In the genomic region with DNA sequence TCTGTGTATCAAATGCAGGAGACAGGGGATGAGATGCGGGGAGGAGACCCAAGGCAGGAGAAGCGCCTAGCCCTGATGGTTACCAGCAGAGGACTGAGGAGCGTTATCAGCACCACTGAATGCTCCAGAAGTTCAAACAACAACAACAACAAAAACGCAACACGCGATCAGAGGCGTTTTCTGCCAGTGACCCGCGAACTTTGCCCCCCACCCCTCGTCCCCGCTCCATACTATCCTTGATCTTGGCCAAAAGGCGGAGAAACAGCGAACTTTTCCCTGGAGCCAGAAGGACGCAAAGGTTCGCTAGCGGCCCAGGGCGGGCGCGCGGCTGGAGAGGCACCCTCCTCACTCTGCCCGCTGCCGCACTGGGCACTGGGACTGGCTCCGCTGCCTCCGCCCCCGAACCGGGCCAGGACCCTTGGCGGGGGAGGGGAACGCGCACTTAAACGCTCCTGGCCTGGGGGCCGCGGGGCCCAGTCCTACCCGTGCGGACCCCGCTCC, we compare ENCODE assay signal across 8 cellular contexts. TPM values are rescaled to one million over a fixed set of nuclear protein-coding genes. Genes with fewer than 3 reads are reported as not detected.
A peak's percentile ranks its signal among the peaks of the same experiment; 100 is the strongest.
DNase-seq lines count a peak whose midpoint lies in the region; ATAC-seq and TF ChIP-seq lines count a peak whose summit lies in the region.

No MANE protein-coding gene starts in this region.

- dilution Hi-C loops in IMR-90 (cut with HindIII; ENCODE audit: low sequenced_read_pairs, unreplicated experiment): no loop called here

- H3K4me3 ChIP-seq in A673 (ENCODE audit: low read depth, low read length, poor library complexity, severe bottlenecking) (peak overlapping the region; percentile 45), IMR-90 (ENCODE audit: insufficient read depth, low read depth, low read length) (peak overlapping the region; percentile 50), endocrine pancreas (ENCODE audit: control insufficient read depth, insufficient read depth, low read length) (peak overlapping the region; percentile 59), mononuclear cell (ENCODE audit: low read length) (peak overlapping the region; percentile 52)

- peak overlapping the region; percentile 89 for H2AFZ ChIP-seq in IMR-90 (replicated peaks; ENCODE audit: low read length, poor library complexity)

- no peaks in the 10 kb centered on the region for H4K20me1 ChIP-seq in IMR-90 (ENCODE audit: insufficient read depth, low read length)

- H3K36me3 ChIP-seq in A673 (ENCODE audit: insufficient read depth, low read length, poor library complexity, severe bottlenecking): no peaks in the 10 kb centered on the region
- no peaks in the 10 kb centered on the region for H3K36me3 ChIP-seq in IMR-90 (ENCODE audit: control insufficient read depth, insufficient read depth, low read length)
- no peaks in the 10 kb centered on the region for H3K36me3 ChIP-seq in endocrine pancreas (ENCODE audit: control insufficient read depth, insufficient read depth, low read length)

- H3K18ac ChIP-seq in IMR-90 (ENCODE audit: low read depth, low read length): no peak overlapping the region

- intact Hi-C loops in A673 (cut with micrococcal nuclease; ENCODE audit: unreplicated experiment) (no loop called here), IMR-90 (cut with micrococcal nuclease) (loop anchor here (10.0 kb wide), 2 partner anchors 216 to 264 kb away; no protein-coding TSS in a partner anchor)

- H3K4me2 ChIP-seq in IMR-90 (ENCODE audit: low read depth, low read length): peak overlapping the region; percentile 64

- TF ChIP-seq CTCF in A673 (conservative IDR thresholded peaks at IDR 0.05; ENCODE audit: low read depth, low read length) (no peak), IMR-90 (conservative IDR thresholded peaks at IDR 0.05; ENCODE audit: low read depth, low read length) (no peak)

- H2AK5ac ChIP-seq in IMR-90 (ENCODE audit: low read depth, low read length): no peak overlapping the region

- ATAC-seq in IMR-90 (ENCODE audit: low read depth) (peak; percentile 28; the same call in 1 of the 2 replicates), GM21367 (IDR thresholded peaks at IDR 0.05; ENCODE audit: unreplicated experiment) (no peak), GM19397 (IDR thresholded peaks at IDR 0.05; ENCODE audit: unreplicated experiment) (no peak), GM18519 (IDR thresholded peaks at IDR 0.05; ENCODE audit: low FRiP score, unreplicated experiment) (no peak), GM19035 (IDR thresholded peaks at IDR 0.05; ENCODE audit: unreplicated experiment) (no peak)

- POLR2A ChIA-PET in A673 (lab: Charles Lee; ENCODE audit: low non-redundant PET) (no interaction called here), IMR-90 (lab: Charles Lee; ENCODE audit: unreplicated experiment) (no interaction called here)

- TF ChIP-seq RAD21 in IMR-90 (IDR thresholded peaks at IDR 0.05; ENCODE audit: low read length): no peak

- peak overlapping the region; percentile 12 for H3K9ac ChIP-seq in IMR-90 (ENCODE audit: low read depth, low read length)
- peak overlapping the region; percentile 69 for H3K9ac ChIP-seq in endocrine pancreas (ENCODE audit: control insufficient read depth, insufficient read depth, low read length)

- no peak overlapping the region for H2BK5ac ChIP-seq in IMR-90 (ENCODE audit: low read depth, low read length, poor library complexity, severe bottlenecking)

- H4K91ac ChIP-seq in IMR-90 (ENCODE audit: insufficient read depth, low read depth, low read length): no peak overlapping the region

- no peak overlapping the region; the same call in 1 of the 2 replicates for H3K4ac ChIP-seq in IMR-90 (ENCODE audit: low read depth, low read length)

- H2AK9ac ChIP-seq in IMR-90 (replicated peaks; ENCODE audit: low read depth, low read length, poor library complexity): peak overlapping the region; percentile 6

- no peak overlapping the region for H2BK20ac ChIP-seq in IMR-90 (ENCODE audit: low read depth, low read length)

- H4K8ac ChIP-seq in IMR-90 (ENCODE audit: low read depth in 2 of 2, low read length in 2 of 2): peak overlapping the region; percentile 12 to 61; a peak in 3 of 4 replicates

- H3K4me1 ChIP-seq in A673 (ENCODE audit: insufficient read depth, low read length, poor library complexity, severe bottlenecking): peaks cover 15% of the 10 kb centered on the region
- peaks cover 1% of the 10 kb centered on the region; the same call in 1 of the 2 replicates for H3K4me1 ChIP-seq in IMR-90 (ENCODE audit: control insufficient read depth, insufficient read depth, low read length)
- H3K4me1 ChIP-seq in endocrine pancreas (ENCODE audit: control insufficient read depth, insufficient read depth, low read length): no peaks in the 10 kb centered on the region
- peaks cover 18% of the 10 kb centered on the region for H3K4me1 ChIP-seq in mononuclear cell (ENCODE audit: insufficient read depth, low read length)

- TF ChIP-seq POLR2A in IMR-90 (IDR thresholded peaks at IDR 0.05; ENCODE audit: low read depth, low read length): no peak

- no peaks in the 10 kb centered on the region; the same call in 1 of the 2 replicates for H3K9me1 ChIP-seq in IMR-90 (ENCODE audit: insufficient read depth, low read length)

- H3K79me1 ChIP-seq in IMR-90 (ENCODE audit: low read depth in 1 of 2, low read length in 2 of 2): peaks cover 4 to 5% of the 10 kb centered on the region in 2 experiments; a peak in 2 of 4 replicates

- peak overlapping the region; percentile 4; the same call in 1 of the 2 replicates for H4K5ac ChIP-seq in IMR-90 (ENCODE audit: low read depth, low read length)

- BruUV-seq in A673 (replicated peaks; lab: Mats Ljungman, UMichigan): no TSS peak
- no TSS peak for BruUV-seq in IMR-90 (replicated peaks; lab: Mats Ljungman, UMichigan)

- H3K9me3 ChIP-seq in A673 (ENCODE audit: low read depth, low read length, poor library complexity, severe bottlenecking) (no peaks in the 10 kb centered on the region), IMR-90 (ENCODE audit: control insufficient read depth, insufficient read depth, low read length) (no peaks in the 10 kb centered on the region), endocrine pancreas (ENCODE audit: control insufficient read depth, low read length) (no peaks in the 10 kb centered on the region), mononuclear cell (ENCODE audit: low read depth, low read length) (no peaks in the 10 kb centered on the region)

- in situ Hi-C loops in IMR-90 (cut with MboI; ENCODE audit: low sequenced_read_pairs): no loop called here

- H3K27ac ChIP-seq in A673 (ENCODE audit: low read depth, low read length, poor library complexity, severe bottlenecking) (no peak overlapping the region), IMR-90 (ENCODE audit: insufficient read depth, low read length) (no peak overlapping the region)

- H2BK120ac ChIP-seq in IMR-90 (ENCODE audit: low read depth, low read length): no peak overlapping the region

- 39% methylated on average over 11 of the region's 35 CpGs; no CpG with 5 or more reads in 1 of the 2 experiments for WGBS in IMR-90 (ENCODE audit: extremely low coverage in 2 of 2, insufficient read length in 1 of 2), 2 experiments

- H3K56ac ChIP-seq in IMR-90 (ENCODE audit: extremely low read depth, insufficient read depth, low read length): no peak overlapping the region

- DNase-seq in A673 (ENCODE audit: low spot score) (no peak), IMR-90 (no peak)

- H3K27me3 ChIP-seq in A673 (replicated peaks; ENCODE audit: insufficient read depth, low read depth, low read length, poor library complexity) (no peaks in the 10 kb centered on the region), IMR-90 (ENCODE audit: control insufficient read depth, insufficient read depth, low read length) (no peaks in the 10 kb centered on the region), endocrine pancreas (ENCODE audit: control insufficient read depth, insufficient read depth, low read length) (no peaks in the 10 kb centered on the region), mononuclear cell (ENCODE audit: insufficient read depth, low read length) (peaks cover 10% of the 10 kb centered on the region)

- H2BK15ac ChIP-seq in IMR-90 (ENCODE audit: low read depth, low read length): no peak overlapping the region

- H3K23ac ChIP-seq in IMR-90 (ENCODE audit: low read depth, low read length): 0 out of 2 replicates have a peak overlapping the region, but pooled peaks have one; percentile 17

- no peak overlapping the region for H3K14ac ChIP-seq in IMR-90 (replicated peaks; ENCODE audit: low read depth, low read length)

- CTCF ChIA-PET in A673 (lab: Charles Lee): no interaction called here
- CTCF ChIA-PET in IMR-90 (lab: Yijun Ruan, JAX): interaction anchor here (0.6 to 1.0 kb wide), 2 partner anchors 19 to 517 kb away, joined by 3 read pairs; a partner anchor contains a TSS

TF ChIP-seq in IMR-90, 13 proteins besides CTCF, POLR2A, EP300 and RAD21 (continues in another document):
- TF ChIP-seq CEBPB (IDR thresholded peaks at IDR 0.05; ENCODE audit: low read depth, low read length): no peak
- no peak for TF ChIP-seq NFE2L2 (IDR thresholded peaks at IDR 0.05; ENCODE audit: low read depth, low read length)
- no peak for TF ChIP-seq MAFK (IDR thresholded peaks at IDR 0.05; ENCODE audit: low read depth, low read length)
- no peak for TF ChIP-seq MXI1 (IDR thresholded peaks at IDR 0.05; ENCODE audit: borderline replicate concordance, low read depth, low read length)
- no peak for TF ChIP-seq FOS (IDR thresholded peaks at IDR 0.05; ENCODE audit: low read depth, low read length)
- TF ChIP-seq SMC3 (IDR thresholded peaks at IDR 0.05; ENCODE audit: low read depth, low read length): no peak
- no peak for TF ChIP-seq CHD1 (IDR thresholded peaks at IDR 0.05; ENCODE audit: low read depth, low read length)
- no peak for TF ChIP-seq RCOR1 (IDR thresholded peaks at IDR 0.05; ENCODE audit: insufficient replicate concordance, low read length)
- no peak for TF ChIP-seq RFX5 (IDR thresholded peaks at IDR 0.05; ENCODE audit: low read depth, low read length)
- TF ChIP-seq, protein P1, sequence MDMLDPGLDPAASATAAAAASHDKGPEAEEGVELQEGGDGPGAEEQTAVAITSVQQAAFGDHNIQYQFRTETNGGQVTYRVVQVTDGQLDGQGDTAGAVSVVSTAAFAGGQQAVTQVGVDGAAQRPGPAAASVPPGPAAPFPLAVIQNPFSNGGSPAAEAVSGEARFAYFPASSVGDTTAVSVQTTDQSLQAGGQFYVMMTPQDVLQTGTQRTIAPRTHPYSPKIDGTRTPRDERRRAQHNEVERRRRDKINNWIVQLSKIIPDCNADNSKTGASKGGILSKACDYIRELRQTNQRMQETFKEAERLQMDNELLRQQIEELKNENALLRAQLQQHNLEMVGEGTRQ (IDR thresholded peaks at IDR 0.05; ENCODE audit: low read depth, low read length): no peak

RNA-seq across cellular contexts. Expression of a gene that starts 0.7 kb away (rescaled TPM):
- total RNA-seq in A673 (2021): 7.4 and 14.6 TPM in 2 replicates
- 5.8 and 6.3 TPM in 2 replicates for total RNA-seq in IMR-90 (2012; rRNA removed)
- 24.6 and 29.4 TPM in 2 replicates for polyA plus RNA-seq in IMR-90 (2012; rRNA removed)
- 17.8 and 20.6 TPM in 2 replicates for polyA plus RNA-seq in IMR-90 (2012; cell fraction: cytosol; rRNA removed)
- 238 and 385 TPM in 2 replicates for polyA plus RNA-seq in IMR-90 (2012; cell fraction: nucleus; rRNA removed; ENCODE audit: low replicate concordance)
- total RNA-seq in mononuclear cell: 25.5 TPM

RNA-seq across cellular contexts. Expression of a gene that starts 6.2 kb away (rescaled TPM):
- 73.2 and 83.4 TPM in 2 replicates for total RNA-seq in A673 (2021)
- total RNA-seq in IMR-90 (2012; rRNA removed): 70.4 and 140 TPM in 2 replicates
- polyA plus RNA-seq in IMR-90 (2012; rRNA removed): 66.1 and 83.1 TPM in 2 replicates
- polyA plus RNA-seq in IMR-90 (2012; cell fraction: cytosol; rRNA removed): 10.1 and 13.6 TPM in 2 replicates
- 7.2 and 37.5 TPM in 2 replicates for polyA plus RNA-seq in IMR-90 (2012; cell fraction: nucleus; rRNA removed; ENCODE audit: low replicate concordance)
- total RNA-seq in mononuclear cell: 76.3 TPM
